ENCODE assay signal across 35 cellular contexts in genomic region chr19:15191982-15192381, GRCh38. TPM values are rescaled to one million over a fixed set of nuclear protein-coding genes. Genes with fewer than 3 reads are reported as not detected.
"Had no signal": no experiment of that assay in that cellular context is flagged by ENCODE, and none has a peak within 500 bp of the region (broad histone marks: within the 10 kb centered on the region; RNA-seq: fewer than 3 reads in every experiment).

No MANE protein-coding gene starts in this region.

- H3K4me1 Mint-ChIP-seq: activated T-helper 17 cell treated with anti-CD3 and anti-CD28 coated beads, Interleukin-2, amount 50 U/mL, for 72 hours; central memory CD8-positive, alpha-beta T cell had no signal

- H3K9ac ChIP-seq: KMS-11 had no signal

- ATAC-seq: activated CD8-positive, alpha-beta T cell treated with anti-CD3 and anti-CD28 coated beads for 36 hours; activated naive CD8-positive, alpha-beta T cell treated with anti-CD3 and anti-CD28 coated beads, Interleukin-2, amount 50 U/mL, for 24 hours; activated T-cell treated with anti-CD3 and anti-CD28 coated beads, Interleukin-2, amount 50 U/mL, for 72 hours; activated T-helper 17 cell treated with anti-CD3 and anti-CD28 coated beads, Interleukin-2, amount 50 U/mL, for 72 hours; Panc1 had no signal

- H3K36me3 Mint-ChIP-seq: activated naive CD8-positive, alpha-beta T cell had no signal

- H3K27ac ChIP-seq: KMS-11, SJCRH30, SK-N-MC had no signal

- H3K9me3 ChIP-seq: SJCRH30 had no signal

- H3K9me3 Mint-ChIP-seq: activated CD4-positive, alpha-beta T cell treated with anti-CD3 and anti-CD28 coated beads, Interleukin-2, amount 10 ng/mL, durations not matched to agents 24 days and 14 days; activated CD8-positive, alpha-beta T cell treated with anti-CD3 and anti-CD28 coated beads for 36 hours; activated naive CD8-positive, alpha-beta T cell treated with anti-CD3 and anti-CD28 coated beads, Interleukin-2, amount 50 U/mL, for 24 hours; activated T-cell treated with anti-CD3 and anti-CD28 coated beads, Interleukin-2, amount 50 U/mL, for 72 hours; activated T-helper 17 cell treated with anti-CD3 and anti-CD28 coated beads, Interleukin-2, amount 50 U/mL, for 72 hours; central memory CD8-positive, alpha-beta T cell had no signal

- H3K27me3 ChIP-seq: SJCRH30 had no signal

- DNase-seq: activated CD4-positive, alpha-beta T cell treated with anti-CD3 and anti-CD28 coated beads, Interleukin-2, amount 10 ng/mL, durations not matched to agents 24 days and 14 days; activated CD4-positive, alpha-beta T cell treated with anti-CD3 and anti-CD28 coated beads, Interleukin-2, amount 50 U/mL, for 4 hours; activated CD8-positive, alpha-beta T cell treated with anti-CD3 and anti-CD28 coated beads for 36 hours; activated gamma-delta T cell; activated naive CD4-positive, alpha-beta T cell treated with Interleukin-2 at 50 U/mL for 16 hours; activated naive CD8-positive, alpha-beta T cell treated with anti-CD3 and anti-CD28 coated beads, Interleukin-2, amount 50 U/mL, for 24 hours; activated T-cell treated with anti-CD3 and anti-CD28 coated beads, Interleukin-2, amount 50 U/mL, for 1 hour; activated T-cell treated with anti-CD3 and anti-CD28 coated beads, Interleukin-2, amount 50 U/mL, for 72 hours; anterior cingulate cortex; NCI-H1092 treated with DMSO at 0.1 percent for 48 hours; NCI-H1417; NCI-H146; NCI-H187; NCI-H2029 treated with DMSO at 0.1 percent for 48 hours; NCI-H2171 treated with DMSO at 0.1 percent for 48 hours; NCI-H2227 treated with DMSO at 0.1 percent for 48 hours; NCI-H446; NCI-H510A treated with DMSO at 0.1 percent for 48 hours; NCI-H526 treated with DMSO at 0.1 percent for 48 hours; NCI-H774; SHP77; SJCRH30; T1000 had no signal

- H3K27ac Mint-ChIP-seq: activated CD4-positive, alpha-beta T cell treated with anti-CD3 and anti-CD28 coated beads, Interleukin-2, amount 10 ng/mL, durations not matched to agents 24 days and 14 days; activated CD8-positive, alpha-beta T cell treated with anti-CD3 and anti-CD28 coated beads for 36 hours; activated naive CD8-positive, alpha-beta T cell; activated naive CD8-positive, alpha-beta T cell treated with anti-CD3 and anti-CD28 coated beads, Interleukin-2, amount 50 U/mL, for 24 hours; activated T-cell treated with anti-CD3 and anti-CD28 coated beads, Interleukin-2, amount 50 U/mL, for 72 hours; activated T-helper 17 cell treated with anti-CD3 and anti-CD28 coated beads, Interleukin-2, amount 50 U/mL, for 72 hours had no signal

- H3K4me3 Mint-ChIP-seq: activated CD4-positive, alpha-beta T cell treated with anti-CD3 and anti-CD28 coated beads, Interleukin-2, amount 10 ng/mL, durations not matched to agents 24 days and 14 days; activated CD8-positive, alpha-beta T cell treated with anti-CD3 and anti-CD28 coated beads for 36 hours; activated naive CD8-positive, alpha-beta T cell; activated naive CD8-positive, alpha-beta T cell treated with anti-CD3 and anti-CD28 coated beads, Interleukin-2, amount 50 U/mL, for 24 hours; activated T-cell treated with anti-CD3 and anti-CD28 coated beads, Interleukin-2, amount 50 U/mL, for 72 hours; activated T-helper 17 cell treated with anti-CD3 and anti-CD28 coated beads, Interleukin-2, amount 50 U/mL, for 72 hours; brain; central memory CD8-positive, alpha-beta T cell had no signal

- H3K4me3 ChIP-seq: SJCRH30, SK-N-MC had no signal

RNA-seq across cellular contexts. Expression of gene NOTCH3, which starts 8.8 kb away (rescaled TPM):
- total RNA-seq: activated CD4-positive, alpha-beta T cell treated with anti-CD3 and anti-CD28 coated beads, Interleukin-2, amount 10 ng/mL, durations not matched to agents 24 days and 14 days; activated CD8-positive, alpha-beta memory T cell treated with anti-CD3 and anti-CD28 coated beads for 36 hours; T-helper 1 cell treated with Interleukin-12 subunit alpha and Interleukin-12 subunit beta and Interleukin-4 antibody, amounts not matched to agents 30 ng/mL and 1 ng/mL, for 36 hours; T-helper 2 cell treated with Interferon-gamma antibody and Interleukin-4, amounts not matched to agents 100 ng/mL and 5 ng/mL, for 36 hours had no signal

RNA-seq across cellular contexts. Expression of gene EPHX3, which starts 40.3 kb away (rescaled TPM):
- total RNA-seq: activated CD8-positive, alpha-beta T cell treated with anti-CD3 and anti-CD28 coated beads for 36 hours; LHCN-M2; RPMI7951; SJCRH30; T-helper 1 cell treated with Interleukin-12 subunit alpha and Interleukin-12 subunit beta and Interleukin-4 antibody, amounts not matched to agents 30 ng/mL and 1 ng/mL, for 36 hours had no signal
